8 cellular contexts compared by ENCODE assay signal in genomic region chr6:34484899-34485298, GRCh38. TPM values are rescaled to one million over a fixed set of nuclear protein-coding genes. Genes with fewer than 3 reads are reported as not detected.
A peak's percentile ranks its signal among the peaks of the same experiment; 100 is the strongest.
DNase-seq lines count a peak whose midpoint lies in the region; ATAC-seq and TF ChIP-seq lines count a peak whose summit lies in the region.

No MANE protein-coding gene starts in this region.

- intact Hi-C loops in body of pancreas (cut with DNase I) (no loop called here), left ventricle myocardium inferior (cut with micrococcal nuclease) (no loop called here)

- no peak for TF ChIP-seq POLR2A in body of pancreas (IDR thresholded peaks at IDR 0.05)

- H3K9me3 ChIP-seq in body of pancreas, result no peaks in the 10 kb centered on the region
- H3K9me3 ChIP-seq in left ventricle myocardium inferior (replicated peaks), result no peaks in the 10 kb centered on the region

- H3K27me3 ChIP-seq in body of pancreas, result no peaks in the 10 kb centered on the region
- no peaks in the 10 kb centered on the region for H3K27me3 ChIP-seq in left ventricle myocardium inferior (ENCODE audit: low read depth)

- H3K36me3 ChIP-seq in body of pancreas (replicated peaks in 1 of 2; ENCODE audit: insufficient read depth in 1 of 2, low read depth in 2 of 2) (no peaks in the 10 kb centered on the region), left ventricle myocardium inferior (no peaks in the 10 kb centered on the region)

- H3K9me3 Mint-ChIP-seq in central memory CD8-positive, alpha-beta T cell, result no peaks in the 10 kb centered on the region
- no peaks in the 10 kb centered on the region for H3K9me3 Mint-ChIP-seq in nephron progenitor cell

- H3K4me1 ChIP-seq in body of pancreas (no peaks in the 10 kb centered on the region), left ventricle myocardium inferior (no peaks in the 10 kb centered on the region)

- H3K4me3 ChIP-seq in body of pancreas (no peak overlapping the region), left ventricle myocardium inferior (no peak overlapping the region)

- peak; percentile 96 for DNase-seq in HPDE6-E6E7 (ENCODE audit: extremely low spot score)
- DNase-seq in central memory CD8-positive, alpha-beta T cell (ENCODE audit: low spot score in 2 of 2), result peak; percentile 25 to 67
- DNase-seq in stimulated activated CD8-positive, alpha-beta memory T cell treated with anti-CD3 and anti-CD28 coated beads, Interleukin-15, amount 100 ng/mL, for 24 hours (ENCODE audit: low read depth), result peak; percentile 15
- DNase-seq in SIG-M5 treated with dmso at 0.1 percent for 504 hours (lab: John Stamatoyannopoulos, UW; ENCODE audit: unreplicated experiment), result no peak
- DNase-seq in body of pancreas, result no peak
- no peak for DNase-seq in nephron progenitor cell
- no peak for DNase-seq in left ventricle myocardium inferior

- peak; percentile 96 to 98 for ATAC-seq in activated CD4-positive, CD25-positive, alpha-beta regulatory T cell treated with anti-CD3 and anti-CD28 coated beads, Interleukin-2, amount 50 U/mL, for 24 hours
- ATAC-seq in central memory CD8-positive, alpha-beta T cell (replicated peaks; ENCODE audit: extremely low read depth, poor library complexity, severe bottlenecking), result peak; percentile 85
- ATAC-seq in body of pancreas, result no peak

- TF ChIP-seq CTCF in body of pancreas (IDR thresholded peaks at IDR 0.05), result no peak
- TF ChIP-seq CTCF in nephron progenitor cell (IDR thresholded peaks at IDR 0.05), result no peak
- no peak for TF ChIP-seq CTCF in left ventricle myocardium inferior (IDR thresholded peaks at IDR 0.05; ENCODE audit: borderline replicate concordance)

- H3K27ac Mint-ChIP-seq in central memory CD8-positive, alpha-beta T cell (ENCODE audit: low read depth), result peak overlapping the region; percentile 98
- no peak overlapping the region for H3K27ac Mint-ChIP-seq in nephron progenitor cell

- H3K4me1 Mint-ChIP-seq in central memory CD8-positive, alpha-beta T cell, result peaks cover 51% of the 10 kb centered on the region
- peaks cover 16% of the 10 kb centered on the region for H3K4me1 Mint-ChIP-seq in nephron progenitor cell

- H3K4me3 Mint-ChIP-seq in central memory CD8-positive, alpha-beta T cell, result peak overlapping the region; percentile 83
- H3K4me3 Mint-ChIP-seq in nephron progenitor cell, result no peak overlapping the region

- H3K36me3 Mint-ChIP-seq in central memory CD8-positive, alpha-beta T cell (ENCODE audit: insufficient read depth), result peaks cover 4% of the 10 kb centered on the region
- H3K36me3 Mint-ChIP-seq in nephron progenitor cell (ENCODE audit: low read depth), result no peaks in the 10 kb centered on the region

- no peak overlapping the region for H3K27ac ChIP-seq in body of pancreas
- H3K27ac ChIP-seq in left ventricle myocardium inferior (replicated peaks), result no peak overlapping the region

- H3K27me3 Mint-ChIP-seq in central memory CD8-positive, alpha-beta T cell, result no peaks in the 10 kb centered on the region
- peaks cover 9% of the 10 kb centered on the region for H3K27me3 Mint-ChIP-seq in nephron progenitor cell (ENCODE audit: low read depth, poor library complexity)

- 62 to 85% methylated on average over 7 of the region's 7 CpGs for WGBS in body of pancreas, 2 donors

RNA-seq across cellular contexts. Expression of gene PACSIN1, which starts 19.0 kb away (rescaled TPM):
- total RNA-seq in body of pancreas (under 1 TPM in 1 of 2 donors, not detected in 1; 0.52 TPM), left ventricle myocardium inferior (15.2 TPM)

RNA-seq across cellular contexts. Expression of gene RPS10, which starts 59.0 kb away (rescaled TPM):
- 1,000 to 10,000 TPM; 1,206 to 1,361 TPM for total RNA-seq in body of pancreas
- total RNA-seq in left ventricle myocardium inferior, result 678 TPM

Comparison
In these comparisons a context has a peak if more than half of its experiments do, and no peak if none do; other contexts are left out.
1. DNase-seq: peak in HPDE6-E6E7 (single experiment), central memory CD8-positive, alpha-beta T cell (2 of 2) and stimulated activated CD8-positive, alpha-beta memory T cell treated with anti-CD3 and anti-CD28 coated beads, Interleukin-15, amount 100 ng/mL, for 24 hours (single experiment); none in SIG-M5 treated with dmso at 0.1 percent for 504 hours (single experiment), body of pancreas (0 of 4), nephron progenitor cell (single experiment) and left ventricle myocardium inferior (single experiment).
2. RNA of gene PACSIN1, which starts 19.0 kb away (total RNA-seq): 15.2 TPM in left ventricle myocardium inferior (single experiment); 0.52 TPM in body of pancreas; every median in the first group is over 10 times any median in the second.